Comparison of ENCODE assay signal across 7 cellular contexts in genomic region chr2:19549821-19550220, GRCh38.
"Had no signal": no experiment of that assay in that cellular context is flagged by ENCODE, and none has a peak within 500 bp of the region (broad histone marks: within the 10 kb centered on the region; RNA-seq: fewer than 3 reads in every experiment).

No MANE protein-coding gene starts in this region.

- DNase-seq: Karpas-422, Kasumi-1, KBM-7, KG1 had no signal

- H3K9ac ChIP-seq: KMS-11 had no signal

- H3K27ac ChIP-seq: HL-60, KMS-11 had no signal

- H3K4me2 ChIP-seq: KMS-11 had no signal

- FAIRE-seq: HTR-8/SVneo had no signal
